1 cellular context compared by ENCODE assay signal in the genomic region with DNA sequence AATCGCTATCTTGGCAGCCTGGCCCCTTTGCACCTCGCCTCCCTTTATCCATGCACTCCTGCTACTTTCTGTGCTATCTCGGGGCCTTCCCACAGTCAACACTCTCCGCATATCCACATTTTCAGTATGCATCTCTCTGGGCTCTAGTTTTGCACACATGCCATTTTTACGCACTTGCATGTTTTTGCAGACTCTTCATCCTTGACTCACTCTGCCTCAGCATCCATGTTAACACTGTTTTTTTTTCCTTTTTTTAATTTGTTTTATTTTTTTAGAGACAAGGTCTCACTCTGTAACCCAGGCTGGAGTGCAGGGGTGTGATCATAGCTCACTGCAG.
TF ChIP-seq lines count a peak whose summit lies in the region.

No MANE protein-coding gene starts in this region.

TF ChIP-seq in K562, 482 proteins besides CTCF, POLR2A, EP300 and RAD21:
- TF ChIP-seq HEY1 (CRISPR knock-in tag; IDR thresholded peaks at IDR 0.05; ENCODE audit: borderline replicate concordance) (no peak), HDAC6 (IDR thresholded peaks at IDR 0.05; ENCODE audit: low read depth, low read length) (no peak), ERF (CRISPR knock-in tag; IDR thresholded peaks at IDR 0.05) (no peak), POLR3G (IDR thresholded peaks at IDR 0.05; ENCODE audit: extremely low read depth, insufficient read length, insufficient replicate concordance) (no peak), RFX1 (IDR thresholded peaks at IDR 0.05) (no peak), TEAD1 (CRISPR knock-in tag; IDR thresholded peaks at IDR 0.05) (no peak), ZNF445 (CRISPR knock-in tag; IDR thresholded peaks at IDR 0.05; ENCODE audit: low read depth) (no peak), BDP1 (IDR thresholded peaks at IDR 0.05; ENCODE audit: insufficient read depth, insufficient read length) (no peak), MAFG (tag; conservative IDR thresholded peaks at IDR 0.05) (no peak)
- TF ChIP-seq, protein P1, sequence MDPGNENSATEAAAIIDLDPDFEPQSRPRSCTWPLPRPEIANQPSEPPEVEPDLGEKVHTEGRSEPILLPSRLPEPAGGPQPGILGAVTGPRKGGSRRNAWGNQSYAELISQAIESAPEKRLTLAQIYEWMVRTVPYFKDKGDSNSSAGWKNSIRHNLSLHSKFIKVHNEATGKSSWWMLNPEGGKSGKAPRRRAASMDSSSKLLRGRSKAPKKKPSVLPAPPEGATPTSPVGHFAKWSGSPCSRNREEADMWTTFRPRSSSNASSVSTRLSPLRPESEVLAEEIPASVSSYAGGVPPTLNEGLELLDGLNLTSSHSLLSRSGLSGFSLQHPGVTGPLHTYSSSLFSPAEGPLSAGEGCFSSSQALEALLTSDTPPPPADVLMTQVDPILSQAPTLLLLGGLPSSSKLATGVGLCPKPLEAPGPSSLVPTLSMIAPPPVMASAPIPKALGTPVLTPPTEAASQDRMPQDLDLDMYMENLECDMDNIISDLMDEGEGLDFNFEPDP (CRISPR knock-in tag; IDR thresholded peaks at IDR 0.05): no peak
- TF ChIP-seq, protein P2, sequence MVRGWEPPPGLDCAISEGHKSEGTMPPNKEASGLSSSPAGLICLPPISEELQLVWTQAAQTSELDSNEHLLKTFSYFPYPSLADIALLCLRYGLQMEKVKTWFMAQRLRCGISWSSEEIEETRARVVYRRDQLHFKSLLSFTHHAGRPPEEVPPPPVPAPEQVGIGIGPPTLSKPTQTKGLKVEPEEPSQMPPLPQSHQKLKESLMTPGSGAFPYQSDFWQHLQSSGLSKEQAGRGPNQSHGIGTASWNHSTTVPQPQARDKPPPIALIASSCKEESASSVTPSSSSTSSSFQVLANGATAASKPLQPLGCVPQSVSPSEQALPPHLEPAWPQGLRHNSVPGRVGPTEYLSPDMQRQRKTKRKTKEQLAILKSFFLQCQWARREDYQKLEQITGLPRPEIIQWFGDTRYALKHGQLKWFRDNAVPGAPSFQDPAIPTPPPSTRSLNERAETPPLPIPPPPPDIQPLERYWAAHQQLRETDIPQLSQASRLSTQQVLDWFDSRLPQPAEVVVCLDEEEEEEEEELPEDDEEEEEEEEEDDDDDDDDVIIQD (CRISPR knock-in tag; IDR thresholded peaks at IDR 0.05): no peak
- TF ChIP-seq, protein P3, sequence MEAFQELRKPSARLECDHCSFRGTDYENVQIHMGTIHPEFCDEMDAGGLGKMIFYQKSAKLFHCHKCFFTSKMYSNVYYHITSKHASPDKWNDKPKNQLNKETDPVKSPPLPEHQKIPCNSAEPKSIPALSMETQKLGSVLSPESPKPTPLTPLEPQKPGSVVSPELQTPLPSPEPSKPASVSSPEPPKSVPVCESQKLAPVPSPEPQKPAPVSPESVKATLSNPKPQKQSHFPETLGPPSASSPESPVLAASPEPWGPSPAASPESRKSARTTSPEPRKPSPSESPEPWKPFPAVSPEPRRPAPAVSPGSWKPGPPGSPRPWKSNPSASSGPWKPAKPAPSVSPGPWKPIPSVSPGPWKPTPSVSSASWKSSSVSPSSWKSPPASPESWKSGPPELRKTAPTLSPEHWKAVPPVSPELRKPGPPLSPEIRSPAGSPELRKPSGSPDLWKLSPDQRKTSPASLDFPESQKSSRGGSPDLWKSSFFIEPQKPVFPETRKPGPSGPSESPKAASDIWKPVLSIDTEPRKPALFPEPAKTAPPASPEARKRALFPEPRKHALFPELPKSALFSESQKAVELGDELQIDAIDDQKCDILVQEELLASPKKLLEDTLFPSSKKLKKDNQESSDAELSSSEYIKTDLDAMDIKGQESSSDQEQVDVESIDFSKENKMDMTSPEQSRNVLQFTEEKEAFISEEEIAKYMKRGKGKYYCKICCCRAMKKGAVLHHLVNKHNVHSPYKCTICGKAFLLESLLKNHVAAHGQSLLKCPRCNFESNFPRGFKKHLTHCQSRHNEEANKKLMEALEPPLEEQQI (IDR thresholded peaks at IDR 0.05): no peak
